In the genomic region with DNA sequence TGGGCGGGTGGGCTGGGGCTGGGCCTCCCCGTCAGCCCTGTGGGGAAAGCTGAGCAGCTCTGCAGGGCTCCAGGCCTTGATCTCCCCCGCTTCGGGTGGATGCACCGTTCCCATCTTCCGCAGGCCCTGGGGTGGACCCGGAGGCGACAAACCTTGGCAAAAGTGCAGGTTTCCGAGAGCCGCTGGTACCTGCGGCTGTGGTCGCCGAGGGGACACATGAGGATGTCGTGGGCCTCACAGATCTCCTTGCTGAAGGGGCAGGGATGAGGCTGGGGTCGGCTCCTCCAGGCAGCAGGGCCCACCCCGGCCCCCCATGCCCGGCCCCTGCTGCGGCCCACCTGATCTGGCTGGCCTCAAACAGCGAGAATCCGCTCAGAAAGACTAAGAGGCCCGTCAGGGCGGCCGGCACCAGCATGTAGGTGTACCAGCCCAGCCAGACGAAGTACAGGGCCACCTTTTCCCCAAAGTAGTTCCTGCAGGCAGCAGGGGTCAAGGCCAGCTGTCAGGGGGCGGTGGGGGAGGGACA, we compare ENCODE assay signal across 19 cellular contexts. TPM values are rescaled to one million over a fixed set of nuclear protein-coding genes. Genes with fewer than 3 reads are reported as not detected.
"Had no signal": no experiment of that assay in that cellular context is flagged by ENCODE, and none has a peak within 500 bp of the region (broad histone marks: within the 10 kb centered on the region; RNA-seq: fewer than 3 reads in every experiment).

No MANE protein-coding gene starts in this region.

- H3K9me3 Mint-ChIP-seq: activated CD4-positive, alpha-beta memory T cell treated with anti-CD3 and anti-CD28 coated beads, Interleukin-2, amount 10 ng/mL, durations not matched to agents 7 days and 5 days; activated naive CD4-positive, alpha-beta T cell treated with anti-CD3 and anti-CD28 coated beads, Interleukin-2, amount 50 U/mL, for 72 hours; activated T-cell treated with anti-CD3 and anti-CD28 coated beads, Interleukin-2, amount 50 U/mL, for 24 hours; type B pancreatic cell had no signal

- H3K27me3 Mint-ChIP-seq: activated CD4-positive, alpha-beta memory T cell treated with anti-CD3 and anti-CD28 coated beads, Interleukin-2, amount 10 ng/mL, durations not matched to agents 7 days and 5 days; activated T-cell treated with anti-CD3 and anti-CD28 coated beads, Interleukin-2, amount 50 U/mL, for 24 hours had no signal

- H3K27ac Mint-ChIP-seq: activated CD4-positive, alpha-beta memory T cell treated with anti-CD3 and anti-CD28 coated beads, Interleukin-2, amount 10 ng/mL, durations not matched to agents 7 days and 5 days; activated naive CD4-positive, alpha-beta T cell treated with anti-CD3 and anti-CD28 coated beads, Interleukin-2, amount 50 U/mL, for 72 hours; activated T-cell treated with anti-CD3 and anti-CD28 coated beads, Interleukin-2, amount 50 U/mL, for 24 hours; type B pancreatic cell had no signal

- ATAC-seq: body of pancreas; esophagus mucosa; left lung; sciatic nerve; stimulated activated naive CD8-positive, alpha-beta T cell treated with anti-CD3 and anti-CD28 coated beads, Interleukin-15, Interleukin-2, amounts not matched to agents 100 U/mL and 50 U/mL, for 24 hours had no signal

- DNase-seq: activated CD4-positive, alpha-beta memory T cell treated with anti-CD3 and anti-CD28 coated beads, Interleukin-2, amount 10 ng/mL, durations not matched to agents 7 days and 5 days; activated CD4-positive, alpha-beta T cell treated with anti-CD3 and anti-CD28 coated beads for 4 hours; activated T-cell treated with anti-CD3 and anti-CD28 coated beads, Interleukin-2, amount 50 U/mL, for 24 hours; amygdala; body of pancreas; central memory CD4-positive, alpha-beta T cell; colonic mucosa; islet precursor cell; mesenchymal stem cell; stimulated activated naive CD8-positive, alpha-beta T cell treated with anti-CD3 and anti-CD28 coated beads, Interleukin-15, Interleukin-2, amounts not matched to agents 100 U/mL and 50 U/mL, for 24 hours; T-helper 9 cell had no signal

- H3K4me1 Mint-ChIP-seq: activated CD4-positive, alpha-beta memory T cell treated with anti-CD3 and anti-CD28 coated beads, Interleukin-2, amount 10 ng/mL, durations not matched to agents 7 days and 5 days had no signal

- H3K27me3 ChIP-seq: body of pancreas, colonic mucosa, suprapubic skin had no signal

- H3K4me3 Mint-ChIP-seq: activated CD4-positive, alpha-beta memory T cell treated with anti-CD3 and anti-CD28 coated beads, Interleukin-2, amount 10 ng/mL, durations not matched to agents 7 days and 5 days; activated T-cell treated with anti-CD3 and anti-CD28 coated beads, Interleukin-2, amount 50 U/mL, for 24 hours; type B pancreatic cell had no signal

- H3K9me3 ChIP-seq: body of pancreas, colonic mucosa, left lung, prostate gland, suprapubic skin had no signal

- H3K4me1 ChIP-seq: body of pancreas, colonic mucosa, left lung, prostate gland, suprapubic skin had no signal

- H3K36me3 ChIP-seq: colonic mucosa, left lung, prostate gland had no signal

- H3K36me3 Mint-ChIP-seq: activated naive CD4-positive, alpha-beta T cell treated with anti-CD3 and anti-CD28 coated beads, Interleukin-2, amount 50 U/mL, for 72 hours had no signal

- H3K4me3 ChIP-seq: body of pancreas, colonic mucosa, left lung, prostate gland, suprapubic skin had no signal

- H3K27ac ChIP-seq: body of pancreas, colonic mucosa, left lung, prostate gland, suprapubic skin had no signal

RNA-seq across cellular contexts. Expression of a gene that starts 11.8 kb away (rescaled TPM):
- polyA plus RNA-seq: neural cell had no signal

RNA-seq across cellular contexts. Expression of a gene that starts 36.0 kb away (rescaled TPM):
- total RNA-seq: activated CD4-positive, alpha-beta memory T cell treated with anti-CD3 and anti-CD28 coated beads, Interleukin-2, amount 10 ng/mL, durations not matched to agents 7 days and 5 days had no signal
- polyA plus RNA-seq: neural cell had no signal
